1 cellular context compared by ENCODE assay signal in the genomic region with DNA sequence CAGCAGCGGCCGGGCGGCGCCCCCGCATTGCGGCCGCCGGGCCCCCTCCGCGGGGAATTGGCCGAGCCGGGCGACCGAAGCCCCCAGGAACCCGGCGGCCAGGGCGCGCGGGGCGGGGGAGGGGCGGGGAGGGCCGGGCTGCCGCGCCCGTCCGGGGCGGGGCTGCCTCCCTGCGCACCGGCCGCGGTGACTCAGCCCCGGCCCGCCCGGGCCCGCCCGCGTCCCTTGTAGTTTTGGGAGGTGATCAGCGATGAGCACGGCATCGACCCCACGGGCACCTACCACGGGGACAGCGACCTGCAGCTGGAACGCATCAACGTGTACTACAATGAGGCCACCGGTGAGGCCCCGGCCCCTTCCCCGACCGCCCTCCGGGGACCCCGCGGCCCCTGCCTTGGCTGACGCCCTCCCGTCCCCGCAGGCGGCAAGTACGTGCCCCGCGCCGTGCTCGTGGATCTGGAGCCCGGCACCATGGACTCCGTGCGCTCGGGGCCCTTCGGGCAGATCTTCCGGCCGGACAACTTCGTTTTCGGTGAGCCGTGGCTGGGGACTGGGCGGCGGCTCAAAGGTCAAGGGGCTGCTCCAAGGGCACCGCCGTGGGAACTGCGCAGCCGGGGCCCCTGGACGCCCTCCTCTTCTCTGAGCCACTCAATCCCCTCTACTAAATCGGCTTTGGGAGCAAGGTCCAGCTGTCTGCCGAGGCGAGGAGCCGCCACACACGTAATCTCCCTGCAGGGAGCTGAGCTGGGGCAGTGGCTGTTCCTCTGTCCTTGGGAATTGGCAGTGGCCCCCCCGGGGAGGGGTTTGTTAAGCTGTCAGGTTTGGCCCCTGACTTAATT.
TF ChIP-seq lines count a peak whose summit lies in the region.

No MANE protein-coding gene starts in this region.

TF ChIP-seq in K562, 482 proteins besides CTCF, POLR2A, EP300 and RAD21 (continued from another document and continues in another):
- TF ChIP-seq, protein P1, sequence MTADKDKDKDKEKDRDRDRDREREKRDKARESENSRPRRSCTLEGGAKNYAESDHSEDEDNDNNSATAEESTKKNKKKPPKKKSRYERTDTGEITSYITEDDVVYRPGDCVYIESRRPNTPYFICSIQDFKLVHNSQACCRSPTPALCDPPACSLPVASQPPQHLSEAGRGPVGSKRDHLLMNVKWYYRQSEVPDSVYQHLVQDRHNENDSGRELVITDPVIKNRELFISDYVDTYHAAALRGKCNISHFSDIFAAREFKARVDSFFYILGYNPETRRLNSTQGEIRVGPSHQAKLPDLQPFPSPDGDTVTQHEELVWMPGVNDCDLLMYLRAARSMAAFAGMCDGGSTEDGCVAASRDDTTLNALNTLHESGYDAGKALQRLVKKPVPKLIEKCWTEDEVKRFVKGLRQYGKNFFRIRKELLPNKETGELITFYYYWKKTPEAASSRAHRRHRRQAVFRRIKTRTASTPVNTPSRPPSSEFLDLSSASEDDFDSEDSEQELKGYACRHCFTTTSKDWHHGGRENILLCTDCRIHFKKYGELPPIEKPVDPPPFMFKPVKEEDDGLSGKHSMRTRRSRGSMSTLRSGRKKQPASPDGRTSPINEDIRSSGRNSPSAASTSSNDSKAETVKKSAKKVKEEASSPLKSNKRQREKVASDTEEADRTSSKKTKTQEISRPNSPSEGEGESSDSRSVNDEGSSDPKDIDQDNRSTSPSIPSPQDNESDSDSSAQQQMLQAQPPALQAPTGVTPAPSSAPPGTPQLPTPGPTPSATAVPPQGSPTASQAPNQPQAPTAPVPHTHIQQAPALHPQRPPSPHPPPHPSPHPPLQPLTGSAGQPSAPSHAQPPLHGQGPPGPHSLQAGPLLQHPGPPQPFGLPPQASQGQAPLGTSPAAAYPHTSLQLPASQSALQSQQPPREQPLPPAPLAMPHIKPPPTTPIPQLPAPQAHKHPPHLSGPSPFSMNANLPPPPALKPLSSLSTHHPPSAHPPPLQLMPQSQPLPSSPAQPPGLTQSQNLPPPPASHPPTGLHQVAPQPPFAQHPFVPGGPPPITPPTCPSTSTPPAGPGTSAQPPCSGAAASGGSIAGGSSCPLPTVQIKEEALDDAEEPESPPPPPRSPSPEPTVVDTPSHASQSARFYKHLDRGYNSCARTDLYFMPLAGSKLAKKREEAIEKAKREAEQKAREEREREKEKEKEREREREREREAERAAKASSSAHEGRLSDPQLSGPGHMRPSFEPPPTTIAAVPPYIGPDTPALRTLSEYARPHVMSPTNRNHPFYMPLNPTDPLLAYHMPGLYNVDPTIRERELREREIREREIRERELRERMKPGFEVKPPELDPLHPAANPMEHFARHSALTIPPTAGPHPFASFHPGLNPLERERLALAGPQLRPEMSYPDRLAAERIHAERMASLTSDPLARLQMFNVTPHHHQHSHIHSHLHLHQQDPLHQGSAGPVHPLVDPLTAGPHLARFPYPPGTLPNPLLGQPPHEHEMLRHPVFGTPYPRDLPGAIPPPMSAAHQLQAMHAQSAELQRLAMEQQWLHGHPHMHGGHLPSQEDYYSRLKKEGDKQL (CRISPR knock-in tag; IDR thresholded peaks at IDR 0.05; ENCODE audit: borderline replicate concordance): no peak
- TF ChIP-seq, protein P2, sequence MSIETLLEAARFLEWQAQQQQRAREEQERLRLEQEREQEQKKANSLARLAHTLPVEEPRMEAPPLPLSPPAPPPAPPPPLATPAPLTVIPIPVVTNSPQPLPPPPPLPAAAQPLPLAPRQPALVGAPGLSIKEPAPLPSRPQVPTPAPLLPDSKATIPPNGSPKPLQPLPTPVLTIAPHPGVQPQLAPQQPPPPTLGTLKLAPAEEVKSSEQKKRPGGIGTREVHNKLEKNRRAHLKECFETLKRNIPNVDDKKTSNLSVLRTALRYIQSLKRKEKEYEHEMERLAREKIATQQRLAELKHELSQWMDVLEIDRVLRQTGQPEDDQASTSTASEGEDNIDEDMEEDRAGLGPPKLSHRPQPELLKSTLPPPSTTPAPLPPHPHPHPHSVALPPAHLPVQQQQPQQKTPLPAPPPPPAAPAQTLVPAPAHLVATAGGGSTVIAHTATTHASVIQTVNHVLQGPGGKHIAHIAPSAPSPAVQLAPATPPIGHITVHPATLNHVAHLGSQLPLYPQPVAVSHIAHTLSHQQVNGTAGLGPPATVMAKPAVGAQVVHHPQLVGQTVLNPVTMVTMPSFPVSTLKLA (conservative IDR thresholded peaks at IDR 0.05): no peak
- TF ChIP-seq ZBED1 (IDR thresholded peaks at IDR 0.05) (no peak), GABPB1 (CRISPR knock-in tag; IDR thresholded peaks at IDR 0.05) (no peak), HDAC2 (IDR thresholded peaks at IDR 0.05) (no peak), SAP30 (IDR thresholded peaks at IDR 0.05; ENCODE audit: borderline replicate concordance, insufficient read depth, low read depth, low read length, poor library complexity, severe bottlenecking) (peak; percentile 21), RBFOX2 (IDR thresholded peaks at IDR 0.05; ENCODE audit: low read depth, low read length) (peak; percentile 93), RCOR1 (IDR thresholded peaks at IDR 0.05; ENCODE audit: borderline replicate concordance in 1 of 2, low read depth in 2 of 2, low read length in 2 of 2) (no peak), XRCC5 (IDR thresholded peaks at IDR 0.05; ENCODE audit: low read depth, low read length) (no peak), ZNF311 (CRISPR knock-in tag; IDR thresholded peaks at IDR 0.05) (no peak), BCOR (IDR thresholded peaks at IDR 0.05) (no peak), HMGN3 (IDR thresholded peaks at IDR 0.05; ENCODE audit: borderline replicate concordance, extremely low read depth, insufficient read length, low read depth, low read length) (peak; percentile 85), TOE1 (IDR thresholded peaks at IDR 0.05; ENCODE audit: borderline replicate concordance) (no peak), TOE1 (CRISPR knock-in tag; IDR thresholded peaks at IDR 0.05; ENCODE audit: borderline replicate concordance, low read depth) (no peak), HDAC1 (IDR thresholded peaks at IDR 0.05) (peak in 1 of 2 experiments; percentile 41; a peak in 2 of 4 replicates), BDP1 (IDR thresholded peaks at IDR 0.05; ENCODE audit: insufficient read depth, insufficient read length) (no peak), TCF7 (IDR thresholded peaks at IDR 0.05; ENCODE audit: borderline replicate concordance) (no peak), MCM3 (IDR thresholded peaks at IDR 0.05) (no peak), ZNF24 (IDR thresholded peaks at IDR 0.05) (no peak), NCOA4 (IDR thresholded peaks at IDR 0.05; ENCODE audit: partially characterized antibody) (no peak), POLR3A (IDR thresholded peaks at IDR 0.05; ENCODE audit: borderline replicate concordance, extremely low read depth, insufficient read depth, insufficient read length) (no peak), CHD1 (IDR thresholded peaks at IDR 0.05; ENCODE audit: low read length) (peak; percentile 19), GTF2A2 (tag; IDR thresholded peaks at IDR 0.05) (peak; percentile 80), NCOA2 (IDR thresholded peaks at IDR 0.05; ENCODE audit: partially characterized antibody in 2 of 2) (no peak), ZNF282 (CRISPR knock-in tag; IDR thresholded peaks at IDR 0.05) (no peak), SMARCA4 (IDR thresholded peaks at IDR 0.05) (no peak), WHSC1 (IDR thresholded peaks at IDR 0.05; ENCODE audit: low read length) (no peak), HNRNPK (IDR thresholded peaks at IDR 0.05; ENCODE audit: low read depth, low read length, poor library complexity, severe bottlenecking) (no peak), TCF7L2 (IDR thresholded peaks at IDR 0.05; ENCODE audit: low read depth, low read length) (no peak)
- TF ChIP-seq, protein P3, sequence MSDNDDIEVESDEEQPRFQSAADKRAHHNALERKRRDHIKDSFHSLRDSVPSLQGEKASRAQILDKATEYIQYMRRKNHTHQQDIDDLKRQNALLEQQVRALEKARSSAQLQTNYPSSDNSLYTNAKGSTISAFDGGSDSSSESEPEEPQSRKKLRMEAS (CRISPR knock-in tag; IDR thresholded peaks at IDR 0.05): no peak
- TF ChIP-seq, protein P4, sequence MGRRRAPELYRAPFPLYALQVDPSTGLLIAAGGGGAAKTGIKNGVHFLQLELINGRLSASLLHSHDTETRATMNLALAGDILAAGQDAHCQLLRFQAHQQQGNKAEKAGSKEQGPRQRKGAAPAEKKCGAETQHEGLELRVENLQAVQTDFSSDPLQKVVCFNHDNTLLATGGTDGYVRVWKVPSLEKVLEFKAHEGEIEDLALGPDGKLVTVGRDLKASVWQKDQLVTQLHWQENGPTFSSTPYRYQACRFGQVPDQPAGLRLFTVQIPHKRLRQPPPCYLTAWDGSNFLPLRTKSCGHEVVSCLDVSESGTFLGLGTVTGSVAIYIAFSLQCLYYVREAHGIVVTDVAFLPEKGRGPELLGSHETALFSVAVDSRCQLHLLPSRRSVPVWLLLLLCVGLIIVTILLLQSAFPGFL (CRISPR knock-in tag; IDR thresholded peaks at IDR 0.05): no peak
- TF ChIP-seq, protein P5, sequence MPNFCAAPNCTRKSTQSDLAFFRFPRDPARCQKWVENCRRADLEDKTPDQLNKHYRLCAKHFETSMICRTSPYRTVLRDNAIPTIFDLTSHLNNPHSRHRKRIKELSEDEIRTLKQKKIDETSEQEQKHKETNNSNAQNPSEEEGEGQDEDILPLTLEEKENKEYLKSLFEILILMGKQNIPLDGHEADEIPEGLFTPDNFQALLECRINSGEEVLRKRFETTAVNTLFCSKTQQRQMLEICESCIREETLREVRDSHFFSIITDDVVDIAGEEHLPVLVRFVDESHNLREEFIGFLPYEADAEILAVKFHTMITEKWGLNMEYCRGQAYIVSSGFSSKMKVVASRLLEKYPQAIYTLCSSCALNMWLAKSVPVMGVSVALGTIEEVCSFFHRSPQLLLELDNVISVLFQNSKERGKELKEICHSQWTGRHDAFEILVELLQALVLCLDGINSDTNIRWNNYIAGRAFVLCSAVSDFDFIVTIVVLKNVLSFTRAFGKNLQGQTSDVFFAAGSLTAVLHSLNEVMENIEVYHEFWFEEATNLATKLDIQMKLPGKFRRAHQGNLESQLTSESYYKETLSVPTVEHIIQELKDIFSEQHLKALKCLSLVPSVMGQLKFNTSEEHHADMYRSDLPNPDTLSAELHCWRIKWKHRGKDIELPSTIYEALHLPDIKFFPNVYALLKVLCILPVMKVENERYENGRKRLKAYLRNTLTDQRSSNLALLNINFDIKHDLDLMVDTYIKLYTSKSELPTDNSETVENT (CRISPR knock-in tag; IDR thresholded peaks at IDR 0.05): 0 out of 2 replicates have a peak, but pooled peaks have one; percentile 63
- TF ChIP-seq, protein P6, sequence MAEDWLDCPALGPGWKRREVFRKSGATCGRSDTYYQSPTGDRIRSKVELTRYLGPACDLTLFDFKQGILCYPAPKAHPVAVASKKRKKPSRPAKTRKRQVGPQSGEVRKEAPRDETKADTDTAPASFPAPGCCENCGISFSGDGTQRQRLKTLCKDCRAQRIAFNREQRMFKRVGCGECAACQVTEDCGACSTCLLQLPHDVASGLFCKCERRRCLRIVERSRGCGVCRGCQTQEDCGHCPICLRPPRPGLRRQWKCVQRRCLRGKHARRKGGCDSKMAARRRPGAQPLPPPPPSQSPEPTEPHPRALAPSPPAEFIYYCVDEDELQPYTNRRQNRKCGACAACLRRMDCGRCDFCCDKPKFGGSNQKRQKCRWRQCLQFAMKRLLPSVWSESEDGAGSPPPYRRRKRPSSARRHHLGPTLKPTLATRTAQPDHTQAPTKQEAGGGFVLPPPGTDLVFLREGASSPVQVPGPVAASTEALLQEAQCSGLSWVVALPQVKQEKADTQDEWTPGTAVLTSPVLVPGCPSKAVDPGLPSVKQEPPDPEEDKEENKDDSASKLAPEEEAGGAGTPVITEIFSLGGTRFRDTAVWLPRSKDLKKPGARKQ (CRISPR knock-in tag; IDR thresholded peaks at IDR 0.05): no peak
- TF ChIP-seq, protein P7, sequence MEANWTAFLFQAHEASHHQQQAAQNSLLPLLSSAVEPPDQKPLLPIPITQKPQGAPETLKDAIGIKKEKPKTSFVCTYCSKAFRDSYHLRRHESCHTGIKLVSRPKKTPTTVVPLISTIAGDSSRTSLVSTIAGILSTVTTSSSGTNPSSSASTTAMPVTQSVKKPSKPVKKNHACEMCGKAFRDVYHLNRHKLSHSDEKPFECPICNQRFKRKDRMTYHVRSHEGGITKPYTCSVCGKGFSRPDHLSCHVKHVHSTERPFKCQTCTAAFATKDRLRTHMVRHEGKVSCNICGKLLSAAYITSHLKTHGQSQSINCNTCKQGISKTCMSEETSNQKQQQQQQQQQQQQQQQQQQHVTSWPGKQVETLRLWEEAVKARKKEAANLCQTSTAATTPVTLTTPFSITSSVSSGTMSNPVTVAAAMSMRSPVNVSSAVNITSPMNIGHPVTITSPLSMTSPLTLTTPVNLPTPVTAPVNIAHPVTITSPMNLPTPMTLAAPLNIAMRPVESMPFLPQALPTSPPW (CRISPR knock-in tag; IDR thresholded peaks at IDR 0.05): no peak
- TF ChIP-seq, protein P8, sequence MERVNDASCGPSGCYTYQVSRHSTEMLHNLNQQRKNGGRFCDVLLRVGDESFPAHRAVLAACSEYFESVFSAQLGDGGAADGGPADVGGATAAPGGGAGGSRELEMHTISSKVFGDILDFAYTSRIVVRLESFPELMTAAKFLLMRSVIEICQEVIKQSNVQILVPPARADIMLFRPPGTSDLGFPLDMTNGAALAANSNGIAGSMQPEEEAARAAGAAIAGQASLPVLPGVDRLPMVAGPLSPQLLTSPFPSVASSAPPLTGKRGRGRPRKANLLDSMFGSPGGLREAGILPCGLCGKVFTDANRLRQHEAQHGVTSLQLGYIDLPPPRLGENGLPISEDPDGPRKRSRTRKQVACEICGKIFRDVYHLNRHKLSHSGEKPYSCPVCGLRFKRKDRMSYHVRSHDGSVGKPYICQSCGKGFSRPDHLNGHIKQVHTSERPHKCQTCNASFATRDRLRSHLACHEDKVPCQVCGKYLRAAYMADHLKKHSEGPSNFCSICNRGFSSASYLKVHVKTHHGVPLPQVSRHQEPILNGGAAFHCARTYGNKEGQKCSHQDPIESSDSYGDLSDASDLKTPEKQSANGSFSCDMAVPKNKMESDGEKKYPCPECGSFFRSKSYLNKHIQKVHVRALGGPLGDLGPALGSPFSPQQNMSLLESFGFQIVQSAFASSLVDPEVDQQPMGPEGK (CRISPR knock-in tag; IDR thresholded peaks at IDR 0.05; ENCODE audit: borderline replicate concordance): no peak
- TF ChIP-seq, protein P9, sequence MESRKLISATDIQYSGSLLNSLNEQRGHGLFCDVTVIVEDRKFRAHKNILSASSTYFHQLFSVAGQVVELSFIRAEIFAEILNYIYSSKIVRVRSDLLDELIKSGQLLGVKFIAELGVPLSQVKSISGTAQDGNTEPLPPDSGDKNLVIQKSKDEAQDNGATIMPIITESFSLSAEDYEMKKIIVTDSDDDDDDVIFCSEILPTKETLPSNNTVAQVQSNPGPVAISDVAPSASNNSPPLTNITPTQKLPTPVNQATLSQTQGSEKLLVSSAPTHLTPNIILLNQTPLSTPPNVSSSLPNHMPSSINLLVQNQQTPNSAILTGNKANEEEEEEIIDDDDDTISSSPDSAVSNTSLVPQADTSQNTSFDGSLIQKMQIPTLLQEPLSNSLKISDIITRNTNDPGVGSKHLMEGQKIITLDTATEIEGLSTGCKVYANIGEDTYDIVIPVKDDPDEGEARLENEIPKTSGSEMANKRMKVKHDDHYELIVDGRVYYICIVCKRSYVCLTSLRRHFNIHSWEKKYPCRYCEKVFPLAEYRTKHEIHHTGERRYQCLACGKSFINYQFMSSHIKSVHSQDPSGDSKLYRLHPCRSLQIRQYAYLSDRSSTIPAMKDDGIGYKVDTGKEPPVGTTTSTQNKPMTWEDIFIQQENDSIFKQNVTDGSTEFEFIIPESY (CRISPR knock-in tag; IDR thresholded peaks at IDR 0.05): no peak
- TF ChIP-seq, protein P10, sequence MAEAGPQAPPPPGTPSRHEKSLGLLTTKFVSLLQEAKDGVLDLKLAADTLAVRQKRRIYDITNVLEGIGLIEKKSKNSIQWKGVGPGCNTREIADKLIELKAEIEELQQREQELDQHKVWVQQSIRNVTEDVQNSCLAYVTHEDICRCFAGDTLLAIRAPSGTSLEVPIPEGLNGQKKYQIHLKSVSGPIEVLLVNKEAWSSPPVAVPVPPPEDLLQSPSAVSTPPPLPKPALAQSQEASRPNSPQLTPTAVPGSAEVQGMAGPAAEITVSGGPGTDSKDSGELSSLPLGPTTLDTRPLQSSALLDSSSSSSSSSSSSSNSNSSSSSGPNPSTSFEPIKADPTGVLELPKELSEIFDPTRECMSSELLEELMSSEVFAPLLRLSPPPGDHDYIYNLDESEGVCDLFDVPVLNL (CRISPR knock-in tag; IDR thresholded peaks at IDR 0.05; ENCODE audit: low read depth): no peak; the same call in 1 of the 2 replicates
